In the genomic region with DNA sequence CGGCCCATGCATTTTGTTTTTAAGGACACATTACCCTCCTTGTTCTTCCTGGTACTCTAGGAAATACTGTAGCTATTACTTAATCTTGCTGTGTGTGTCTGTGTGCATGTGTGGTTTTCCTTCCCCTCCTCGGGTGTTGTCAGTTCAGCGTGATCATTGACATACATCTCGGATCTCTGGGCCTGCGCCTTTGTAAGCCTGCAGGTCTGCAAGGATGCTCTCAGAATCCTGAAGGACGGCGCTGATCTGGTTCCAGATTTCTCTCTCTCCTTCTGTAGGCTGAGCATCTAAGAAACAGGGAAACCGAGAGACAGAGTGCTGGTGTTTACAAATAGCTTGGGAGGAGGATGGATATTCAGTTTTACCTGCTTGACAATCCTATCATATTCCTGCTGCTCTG, we compare ENCODE assay signal across 3 cellular contexts.
"Had no signal": no experiment of that assay in that cellular context is flagged by ENCODE, and none has a peak within 500 bp of the region (broad histone marks: within the 10 kb centered on the region; RNA-seq: fewer than 3 reads in every experiment).

No MANE protein-coding gene starts in this region.

- ATAC-seq: GM12878 had no signal

- DNase-seq: GDM1, GF-D8 had no signal
